ENCODE assay signal across 8 cellular contexts in the genomic region with DNA sequence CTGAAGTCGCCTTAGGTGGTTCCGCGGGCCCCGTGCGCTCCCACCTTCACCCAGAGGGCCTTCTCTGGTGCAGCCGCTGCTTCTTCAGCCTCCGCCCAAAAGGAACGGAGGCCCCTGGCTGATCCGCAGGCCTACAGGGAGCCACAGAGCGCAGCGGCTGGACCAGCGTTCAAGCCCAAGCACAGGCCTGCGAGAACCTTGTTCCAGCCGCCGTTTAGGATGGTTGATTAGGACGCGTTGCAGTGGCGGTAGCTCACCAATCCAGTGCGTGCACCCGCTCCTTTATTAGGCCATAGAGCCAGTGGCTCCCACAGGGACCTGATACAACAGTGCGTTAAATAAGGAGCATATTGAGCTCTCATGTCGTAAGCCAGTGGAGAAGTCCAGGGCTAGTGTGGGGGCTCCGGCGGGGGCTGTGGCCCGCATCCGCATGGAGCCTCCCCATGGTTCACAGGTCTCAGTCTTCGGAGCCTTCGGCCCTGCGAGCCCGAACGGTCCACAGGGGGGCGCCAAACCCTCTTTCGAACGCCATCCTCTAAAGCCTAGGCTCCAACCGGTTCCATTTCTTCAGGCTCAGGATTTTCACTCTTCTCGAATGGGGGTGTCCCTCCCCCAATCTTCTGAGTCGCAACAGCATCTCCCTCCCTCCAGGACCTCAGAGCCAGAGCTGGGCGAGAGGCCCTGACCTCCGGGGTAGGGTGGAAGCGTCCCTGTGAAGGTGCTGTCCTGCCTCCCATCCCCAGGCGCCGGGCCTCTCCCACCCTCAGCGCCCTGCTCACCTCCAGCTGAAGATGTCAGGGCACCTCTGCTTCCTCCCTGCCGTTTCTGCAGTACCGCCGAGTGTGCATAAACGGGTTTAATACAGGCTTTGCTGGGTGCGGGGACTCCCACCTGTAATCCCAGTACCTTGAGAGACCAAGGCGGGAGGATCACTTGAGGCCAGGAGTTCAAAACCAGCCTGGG.
A peak's percentile ranks its signal among the peaks of the same experiment; 100 is the strongest.
DNase-seq lines count a peak whose midpoint lies in the region; ATAC-seq and TF ChIP-seq lines count a peak whose summit lies in the region.
"Not testable (repeated sequence)": the region's sequence is repeated elsewhere in the genome, so short reads cannot be mapped to it uniquely, and the experiment has no call there.

No MANE protein-coding gene starts in this region.

- H3K4me3 ChIP-seq in Peyer's patch, psoas muscle: not testable (repeated sequence)

- intact Hi-C loops in psoas muscle (cut with DNase I): not testable (repeated sequence)

- peak; percentile 51 to 78 (median 70) for ATAC-seq in psoas muscle

- not testable (repeated sequence) for H3K9me3 ChIP-seq in Peyer's patch, psoas muscle

- peak; percentile 53 for DNase-seq in EH (ENCODE audit: low read depth)
- DNase-seq in Kasumi-1 (lab: John Stamatoyannopoulos, UW): peak; percentile 74 to 85
- DNase-seq in Peyer's patch: peak; percentile 67 to 91 (median 83)
- DNase-seq in activated CD8-positive, alpha-beta memory T cell treated with anti-CD3 and anti-CD28 coated beads for 4 hours (ENCODE audit: low read depth in 2 of 2): peak; percentile 50 to 55
- DNase-seq in cerebellar cortex (ENCODE audit: low spot score): peak; percentile 48
- peak; percentile 17 for DNase-seq in iPS DF 19.7 (ENCODE audit: low read depth, low spot score)
- peak; percentile 61 to 76 for DNase-seq in psoas muscle
- peak; percentile 71 for DNase-seq in superior temporal gyrus (ENCODE audit: extremely low spot score)

- peak in 5 of 6 experiments; percentile 56 to 70 (median 62) for TF ChIP-seq CTCF in Peyer's patch (IDR thresholded peaks at IDR 0.05)
- TF ChIP-seq CTCF in psoas muscle (IDR thresholded peaks at IDR 0.05): peak; percentile 47

- H3K4me1 ChIP-seq in Peyer's patch, psoas muscle: not testable (repeated sequence)

- H3K27me3 ChIP-seq in Peyer's patch; psoas muscle (ENCODE audit: insufficient read depth in 3 of 3, low read length in 2 of 3): not testable (repeated sequence)

- not testable (repeated sequence) for H3K27ac ChIP-seq in Peyer's patch, psoas muscle

- not testable (repeated sequence) for H3K36me3 ChIP-seq in Peyer's patch; psoas muscle (ENCODE audit: insufficient read depth in 1 of 2, low read depth in 1 of 2)

- 56 to 65% (median 63%) methylated on average over 39 to 47 of the region's 49 CpGs for WGBS in psoas muscle, 3 donors

- not testable (repeated sequence) for TF ChIP-seq POLR2A in Peyer's patch (IDR thresholded peaks at IDR 0.05)

Comparison
In these comparisons a context has a peak if more than half of its experiments do, and no peak if none do; other contexts are left out.
1. DNase-seq: peak in every context shown above with its lines; median percentile 83 in Peyer's patch; 80 in Kasumi-1; 71 in superior temporal gyrus; 68 in psoas muscle; 53 in EH; 52 in activated CD8-positive, alpha-beta memory T cell treated with anti-CD3 and anti-CD28 coated beads for 4 hours; 48 in cerebellar cortex; 17 in iPS DF 19.7.